ENCODE assay signal across 22 cellular contexts in genomic region chr14:105877645-105878044, GRCh38.
"Had no signal": no experiment of that assay in that cellular context is flagged by ENCODE, and none has a peak within 500 bp of the region (broad histone marks: within the 10 kb centered on the region; RNA-seq: fewer than 3 reads in every experiment).

No MANE protein-coding gene starts in this region.

- H3K9me3 Mint-ChIP-seq: activated CD8-positive, alpha-beta T cell treated with anti-CD3 and anti-CD28 coated beads for 36 hours; activated T-cell treated with anti-CD3 and anti-CD28 coated beads, Interleukin-2, amount 50 U/mL, for 24 hours; activated T-helper 17 cell treated with anti-CD3 and anti-CD28 coated beads, Interleukin-2, amount 50 U/mL, for 72 hours had no signal

- H3K4me1 Mint-ChIP-seq: activated T-helper 17 cell treated with anti-CD3 and anti-CD28 coated beads, Interleukin-2, amount 50 U/mL, for 72 hours; brain had no signal

- H3K27ac Mint-ChIP-seq: activated CD8-positive, alpha-beta T cell treated with anti-CD3 and anti-CD28 coated beads for 36 hours; activated naive CD8-positive, alpha-beta T cell; activated T-cell treated with anti-CD3 and anti-CD28 coated beads, Interleukin-2, amount 50 U/mL, for 24 hours; activated T-helper 17 cell treated with anti-CD3 and anti-CD28 coated beads, Interleukin-2, amount 50 U/mL, for 72 hours; brain had no signal

- H3K36me3 Mint-ChIP-seq: activated naive CD8-positive, alpha-beta T cell; brain had no signal

- H3K36me3 ChIP-seq: MG63, SJCRH30 had no signal

- H3K4me1 ChIP-seq: SJCRH30 had no signal

- H3K27me3 Mint-ChIP-seq: activated naive CD8-positive, alpha-beta T cell; brain had no signal

- H3K4me3 Mint-ChIP-seq: activated CD8-positive, alpha-beta T cell treated with anti-CD3 and anti-CD28 coated beads for 36 hours; activated naive CD8-positive, alpha-beta T cell; activated T-cell treated with anti-CD3 and anti-CD28 coated beads, Interleukin-2, amount 50 U/mL, for 24 hours; activated T-helper 17 cell treated with anti-CD3 and anti-CD28 coated beads, Interleukin-2, amount 50 U/mL, for 72 hours; brain had no signal

- H3K9me3 ChIP-seq: MG63, SJCRH30, SK-N-SH had no signal

- H3K27ac ChIP-seq: KMS-11, SJCRH30, VCaP had no signal

- DNase-seq: activated CD4-positive, CD25-positive, alpha-beta regulatory T cell; activated CD8-positive, alpha-beta T cell treated with anti-CD3 and anti-CD28 coated beads for 36 hours; activated naive CD4-positive, alpha-beta T cell; amygdala; MG63; MV-4-11; NCI-H1092 treated with DMSO at 0.1 percent for 48 hours; NCI-H1436; NCI-H1694 treated with DMSO at 0.1 percent for 48 hours; NCI-H2029 treated with DMSO at 0.1 percent for 48 hours; NCI-H345; NCI-H510A; NCI-H526 treated with DMSO at 0.1 percent for 48 hours; NCI-H82; SJCRH30; SK-N-SH had no signal

- H3K4me3 ChIP-seq: MG63, SJCRH30 had no signal

- ATAC-seq: activated CD8-positive, alpha-beta T cell treated with anti-CD3 and anti-CD28 coated beads for 36 hours; activated T-helper 17 cell treated with anti-CD3 and anti-CD28 coated beads, Interleukin-2, amount 50 U/mL, for 72 hours had no signal
